In genomic region chr9:19074836-19075235, GRCh38 we compare ENCODE assay signal across 28 cellular contexts. TPM values are rescaled to one million over a fixed set of nuclear protein-coding genes. Genes with fewer than 3 reads are reported as not detected.
A peak's percentile ranks its signal among the peaks of the same experiment; 100 is the strongest.
DNase-seq lines count a peak whose midpoint lies in the region; ATAC-seq, FAIRE-seq and TF ChIP-seq lines count a peak whose summit lies in the region.
"Had no signal": no experiment of that assay in that cellular context is flagged by ENCODE, and none has a peak within 500 bp of the region (broad histone marks: within the 10 kb centered on the region; RNA-seq: fewer than 3 reads in every experiment).

No MANE protein-coding gene starts in this region.

- CTCF ChIA-PET in HepG2 (lab: Yijun Ruan, JAX; ENCODE audit: low intra/inter-chr PET ratio, low total read pairs) = no interaction called here

- H3K4me1 Mint-ChIP-seq in activated T-helper 2 cell treated with anti-CD3 and anti-CD28 coated beads, Interferon-gamma antibody, Interleukin-2, Interleukin-4, amounts not matched to agents 10 μg/mL and 5 μg/mL and 100 μg/mL, durations not matched to agents 14 hours and 24 hours and 36 hours (ENCODE audit: low read depth) = peaks cover 4% of the 10 kb centered on the region
- H3K4me1 Mint-ChIP-seq: mesothelial cell of epicardium had no signal

- TF ChIP-seq RAD21 in HepG2 (CRISPR knock-in tag; IDR thresholded peaks at IDR 0.05) = no peak

- H3K79me2 ChIP-seq in HepG2 (ENCODE audit: insufficient read depth, low read length) = no peaks in the 10 kb centered on the region

- H4K20me1 ChIP-seq in HepG2 (ENCODE audit: insufficient read depth, low read length) = no peaks in the 10 kb centered on the region

- H3K27ac Mint-ChIP-seq in activated T-helper 2 cell treated with anti-CD3 and anti-CD28 coated beads, Interferon-gamma antibody, Interleukin-2, Interleukin-4, amounts not matched to agents 10 μg/mL and 5 μg/mL and 100 μg/mL, durations not matched to agents 14 hours and 24 hours and 36 hours = peak overlapping the region; percentile 1
- H3K27ac Mint-ChIP-seq: activated naive CD4-positive, alpha-beta T cell treated with anti-CD3 and anti-CD28 coated beads for 36 hours; mesothelial cell of epicardium; stimulated activated naive CD8-positive, alpha-beta T cell treated with anti-CD3 and anti-CD28 coated beads, Interleukin-15, amount 100 ng/mL, for 72 hours had no signal

- no peak overlapping the region for H3K4me3 Mint-ChIP-seq in activated T-helper 2 cell treated with anti-CD3 and anti-CD28 coated beads, Interferon-gamma antibody, Interleukin-2, Interleukin-4, amounts not matched to agents 10 μg/mL and 5 μg/mL and 100 μg/mL, durations not matched to agents 14 hours and 24 hours and 36 hours (ENCODE audit: low read depth)
- H3K4me3 Mint-ChIP-seq: activated naive CD4-positive, alpha-beta T cell treated with anti-CD3 and anti-CD28 coated beads for 36 hours; mesothelial cell of epicardium; natural killer cell; stimulated activated naive CD8-positive, alpha-beta T cell treated with anti-CD3 and anti-CD28 coated beads, Interleukin-15, amount 100 ng/mL, for 72 hours had no signal

- no peak overlapping the region for H3K4me3 ChIP-seq in HepG2 (replicated peaks in 1 of 3; ENCODE audit: insufficient read depth in 1 of 3, low read depth in 2 of 3, low read length in 3 of 3)
- no peak overlapping the region for H3K4me3 ChIP-seq in right lobe of liver
- H3K4me3 ChIP-seq: tibial artery had no signal

- no peak for TF ChIP-seq CTCF in HepG2 (CRISPR knock-in tag; IDR thresholded peaks at IDR 0.05)
- no peak for TF ChIP-seq CTCF in right lobe of liver (IDR thresholded peaks at IDR 0.05)

- H2AFZ ChIP-seq in HepG2 (ENCODE audit: low read length) = no peak overlapping the region

- H3K27me3 ChIP-seq in HepG2 (ENCODE audit: control insufficient read depth in 1 of 2, insufficient read depth in 2 of 2, low read length in 2 of 2) = no peaks in the 10 kb centered on the region
- no peaks in the 10 kb centered on the region for H3K27me3 ChIP-seq in right lobe of liver
- H3K27me3 ChIP-seq: tibial artery had no signal

- in situ Hi-C loops in HepG2 (cut with HindIII; ENCODE audit: extremely low pct_ligation_motif_present, low pct_unique_long_range_greater_than_20kb) = loop anchor here (25.0 kb wide), 1 partner anchor 287 kb away; no protein-coding TSS in a partner anchor

- ATAC-seq in HepG2 (peak; percentile 35; the same call in 1 of the 3 replicates), right lobe of liver (no peak), GM21381 (IDR thresholded peaks at IDR 0.05; ENCODE audit: unreplicated experiment) (no peak)
- ATAC-seq: left lobe of liver; natural killer cell; right cardiac atrium; stimulated activated naive CD8-positive, alpha-beta T cell treated with anti-CD3 and anti-CD28 coated beads, Interleukin-15, amount 100 ng/mL, for 72 hours had no signal

- H3K9me3 ChIP-seq in HepG2 (ENCODE audit: low read length) (no peaks in the 10 kb centered on the region), right lobe of liver (no peaks in the 10 kb centered on the region)
- H3K9me3 ChIP-seq: tibial artery had no signal

- intact Hi-C loops in HepG2 (cut with micrococcal nuclease; ENCODE audit: unreplicated experiment) = no loop called here
- intact Hi-C loops in right lobe of liver (cut with DNase I) = no loop called here
- intact Hi-C loops in activated T-helper 2 cell treated with anti-CD3 and anti-CD28 coated beads, Interferon-gamma antibody, Interleukin-2, Interleukin-4, amounts not matched to agents 10 μg/mL and 5 μg/mL and 100 μg/mL, durations not matched to agents 14 hours and 24 hours and 36 hours (cut with micrococcal nuclease) = no loop called here

- TF ChIP-seq EP300 in HepG2 (IDR thresholded peaks at IDR 0.05; ENCODE audit: low read depth in 2 of 2, low read length in 2 of 2) (no peak), HepG2 (CRISPR knock-in tag; IDR thresholded peaks at IDR 0.05; ENCODE audit: borderline replicate concordance) (no peak)

- POLR2A ChIA-PET in HepG2 (lab: Yijun Ruan, JAX) = no interaction called here

- peaks cover 73% of the 10 kb centered on the region for H3K36me3 Mint-ChIP-seq in activated T-helper 2 cell treated with anti-CD3 and anti-CD28 coated beads, Interferon-gamma antibody, Interleukin-2, Interleukin-4, amounts not matched to agents 10 μg/mL and 5 μg/mL and 100 μg/mL, durations not matched to agents 14 hours and 24 hours and 36 hours (ENCODE audit: low read depth)

- H3K27me3 Mint-ChIP-seq in activated T-helper 2 cell treated with anti-CD3 and anti-CD28 coated beads, Interferon-gamma antibody, Interleukin-2, Interleukin-4, amounts not matched to agents 10 μg/mL and 5 μg/mL and 100 μg/mL, durations not matched to agents 14 hours and 24 hours and 36 hours (ENCODE audit: low read depth) = no peaks in the 10 kb centered on the region
- H3K27me3 Mint-ChIP-seq: stimulated activated naive CD8-positive, alpha-beta T cell treated with anti-CD3 and anti-CD28 coated beads, Interleukin-15, amount 100 ng/mL, for 72 hours had no signal

- no peak overlapping the region for H3K9ac ChIP-seq in HepG2 (ENCODE audit: insufficient read depth, low read depth, low read length)

- WGBS in HepG2 (ENCODE audit: low lambda C conversion rate) = 71% methylated on average over 1 of the region's 1 CpG
- 92% methylated on average over 1 of the region's 1 CpG for WGBS in right lobe of liver (ENCODE audit: insufficient coverage, low coverage, low lambda C conversion rate, missing lambda C conversion rate)

- FAIRE-seq in HepG2 (lab: Jason Lieb, UNC) = no peak
- FAIRE-seq: GM19239 had no signal

- no peaks in the 10 kb centered on the region for H3K9me3 Mint-ChIP-seq in activated T-helper 2 cell treated with anti-CD3 and anti-CD28 coated beads, Interferon-gamma antibody, Interleukin-2, Interleukin-4, amounts not matched to agents 10 μg/mL and 5 μg/mL and 100 μg/mL, durations not matched to agents 14 hours and 24 hours and 36 hours
- H3K9me3 Mint-ChIP-seq: activated naive CD4-positive, alpha-beta T cell treated with anti-CD3 and anti-CD28 coated beads for 36 hours; natural killer cell; stimulated activated naive CD8-positive, alpha-beta T cell treated with anti-CD3 and anti-CD28 coated beads, Interleukin-15, amount 100 ng/mL, for 72 hours had no signal

- H3K4me1 ChIP-seq in HepG2 (ENCODE audit: insufficient read depth, low read length) = peaks cover 15% of the 10 kb centered on the region
- H3K4me1 ChIP-seq in right lobe of liver = no peaks in the 10 kb centered on the region
- H3K4me1 ChIP-seq: tibial artery had no signal

- H3K36me3 ChIP-seq in HepG2 (replicated peaks in 1 of 2; ENCODE audit: control insufficient read depth in 1 of 2, insufficient read depth in 2 of 2, low read length in 2 of 2) (peaks cover 12 to 43% of the 10 kb centered on the region in 2 experiments), right lobe of liver (peaks cover 0 to 33% (median 10%) of the 10 kb centered on the region in 4 donors)

- DNase-seq in HepG2 (ENCODE audit: low spot score) (peak; percentile 36), right lobe of liver (no peak), epithelial cell of prostate (ENCODE audit: low read depth, low spot score) (peak; percentile 20), NCI-H2029 treated with DMSO at 0.1 percent for 48 hours (lab: John Stamatoyannopoulos, UW) (no peak), NCI-H510A (lab: John Stamatoyannopoulos, UW) (no peak), NCI-H446 treated with DMSO at 0.1 percent for 48 hours (lab: John Stamatoyannopoulos, UW) (no peak)
- no peak for DNase-seq in activated T-helper 2 cell treated with anti-CD3 and anti-CD28 coated beads, Interferon-gamma antibody, Interleukin-2, Interleukin-4, amounts not matched to agents 10 μg/mL and 5 μg/mL and 100 μg/mL, durations not matched to agents 14 hours and 24 hours and 36 hours (ENCODE audit: low spot score)
- DNase-seq: activated CD4-positive, alpha-beta T cell treated with anti-CD3 and anti-CD28 coated beads for 1 hour; activated naive CD4-positive, alpha-beta T cell treated with anti-CD3 and anti-CD28 coated beads for 36 hours; activated T-cell treated with anti-CD3 and anti-CD28 coated beads, Interleukin-2, amount 50 U/mL, for 1 hour; aorta; cerebellar nuclear complex; COR-L47; effector CD8-positive, alpha-beta T cell; natural killer cell; NCI-H1105; NCI-H526 treated with DMSO at 0.1 percent for 48 hours; right cardiac atrium; SHP77; stimulated activated naive CD8-positive, alpha-beta T cell treated with anti-CD3 and anti-CD28 coated beads, Interleukin-15, amount 100 ng/mL, for 72 hours; tibial artery had no signal

- H3K27ac ChIP-seq in HepG2 (ENCODE audit: extremely low read length, insufficient read depth, low read length) (no peak overlapping the region), right lobe of liver (no peak overlapping the region), epithelial cell of prostate (peak overlapping the region; percentile 13)
- H3K27ac ChIP-seq: tibial artery had no signal

- TF ChIP-seq POLR2A in HepG2 (IDR thresholded peaks at IDR 0.05; ENCODE audit: insufficient read depth in 1 of 2, low read depth in 2 of 2, low read length in 2 of 2) (no peak), right lobe of liver (IDR thresholded peaks at IDR 0.05) (no peak)

- no peak overlapping the region for H3K4me2 ChIP-seq in HepG2 (ENCODE audit: low read depth, low read length)

- BruUV-seq in HepG2 (replicated peaks; lab: Mats Ljungman, UMichigan) = TSS peak; percentile 19

RNA-seq across cellular contexts. Expression of gene RRAGA, which starts 25.6 kb away (rescaled TPM):
- 37.5 and 56.9 TPM in 2 replicates for total RNA-seq in HepG2 (2016; rRNA removed; fragmentation: Illumina TruSeq; extraction: Trizol)
- total RNA-seq in HepG2 (2016; cell fraction: cytosol; rRNA removed; fragmentation: Illumina TruSeq; extraction: Trizol; ENCODE audit: low read depth) = 6.6 and 6.8 TPM in 2 replicates
- 38.7 and 57.2 TPM in 2 replicates for total RNA-seq in HepG2 (2016; cell fraction: insoluble cytoplasmic fraction; rRNA removed; fragmentation: Illumina TruSeq; extraction: Trizol)
- 18.8 and 19.2 TPM in 2 replicates for total RNA-seq in HepG2 (2016; cell fraction: membrane; rRNA removed; fragmentation: Illumina TruSeq; extraction: Trizol)
- 22.5 and 23.0 TPM in 2 replicates for total RNA-seq in HepG2 (2016; cell fraction: nucleus; rRNA removed; fragmentation: Illumina TruSeq; extraction: Trizol)
- polyA plus RNA-seq in HepG2 (2011; rRNA removed) = 81.5 and 118 TPM in 2 replicates
- 92.8 and 95.4 TPM in 2 replicates for polyA plus RNA-seq in HepG2 (2011; cell fraction: cytosol; rRNA removed)
- polyA plus RNA-seq in HepG2 (2011; cell fraction: nucleus; rRNA removed) = 23.1 and 24.7 TPM in 2 replicates
- 56.3 and 67.6 TPM in 2 replicates for polyA plus RNA-seq in HepG2 (2012)
- 7.6 and 7.7 TPM in 2 replicates for polyA plus RNA-seq in HepG2 (2016; cell fraction: cytosol; fragmentation: Illumina TruSeq; extraction: Trizol; ENCODE audit: low read depth)
- 108 TPM in 2 replicates for polyA plus RNA-seq in HepG2 (2016; cell fraction: insoluble cytoplasmic fraction; fragmentation: Illumina TruSeq; extraction: Trizol; ENCODE audit: low read depth)
- polyA plus RNA-seq in HepG2 (2016; cell fraction: membrane; fragmentation: Illumina TruSeq; extraction: Trizol; ENCODE audit: low read depth) = 15.3 and 17.5 TPM in 2 replicates
- 47.7 and 50.3 TPM in 2 replicates for polyA plus RNA-seq in HepG2 (2016; cell fraction: nucleus; fragmentation: Illumina TruSeq; extraction: Trizol; ENCODE audit: insufficient read depth, low read depth)
- 51.0 and 104 TPM in 2 replicates for polyA minus RNA-seq in HepG2 (2011; rRNA and poly(A)+ RNA removed; ENCODE audit: low replicate concordance)
- 52.6 and 58.3 TPM in 2 replicates for polyA minus RNA-seq in HepG2 (2011; cell fraction: cytosol; rRNA and poly(A)+ RNA removed)
- 32.3 and 32.6 TPM in 2 replicates for polyA minus RNA-seq in HepG2 (2011; cell fraction: nucleus; rRNA and poly(A)+ RNA removed)
- total RNA-seq in right lobe of liver = 10 to 100 TPM; 34.3 to 47.0 (median 38.9) TPM
- total RNA-seq in activated T-helper 2 cell treated with anti-CD3 and anti-CD28 coated beads, Interferon-gamma antibody, Interleukin-2, Interleukin-4, amounts not matched to agents 10 μg/mL and 5 μg/mL and 100 μg/mL, durations not matched to agents 14 hours and 24 hours and 36 hours = 60.8 and 64.6 TPM in 2 replicates

RNA-seq across cellular contexts. Expression of gene HAUS6, which starts 27.9 kb away (rescaled TPM):
- total RNA-seq in HepG2 (2016; rRNA removed; fragmentation: Illumina TruSeq; extraction: Trizol) = 31.1 and 51.3 TPM in 2 replicates
- total RNA-seq in HepG2 (2016; cell fraction: cytosol; rRNA removed; fragmentation: Illumina TruSeq; extraction: Trizol; ENCODE audit: low read depth) = 8.8 and 9.4 TPM in 2 replicates
- 28.3 and 49.0 TPM in 2 replicates for total RNA-seq in HepG2 (2016; cell fraction: insoluble cytoplasmic fraction; rRNA removed; fragmentation: Illumina TruSeq; extraction: Trizol)
- 13.2 and 16.4 TPM in 2 replicates for total RNA-seq in HepG2 (2016; cell fraction: membrane; rRNA removed; fragmentation: Illumina TruSeq; extraction: Trizol)
- 28.7 and 30.6 TPM in 2 replicates for total RNA-seq in HepG2 (2016; cell fraction: nucleus; rRNA removed; fragmentation: Illumina TruSeq; extraction: Trizol)
- 6.2 and 9.8 TPM in 2 replicates for polyA plus RNA-seq in HepG2 (2011; rRNA removed)
- polyA plus RNA-seq in HepG2 (2011; cell fraction: cytosol; rRNA removed) = 3.9 and 4.5 TPM in 2 replicates
- polyA plus RNA-seq in HepG2 (2011; cell fraction: nucleus; rRNA removed) = 5.5 and 6.2 TPM in 2 replicates
- polyA plus RNA-seq in HepG2 (2012) = 8.1 and 13.3 TPM in 2 replicates
- 0.77 and 1.1 TPM in 2 replicates for polyA plus RNA-seq in HepG2 (2016; cell fraction: cytosol; fragmentation: Illumina TruSeq; extraction: Trizol; ENCODE audit: low read depth)
- polyA plus RNA-seq in HepG2 (2016; cell fraction: insoluble cytoplasmic fraction; fragmentation: Illumina TruSeq; extraction: Trizol; ENCODE audit: low read depth) = 25.0 and 27.9 TPM in 2 replicates
- 3.1 and 3.4 TPM in 2 replicates for polyA plus RNA-seq in HepG2 (2016; cell fraction: membrane; fragmentation: Illumina TruSeq; extraction: Trizol; ENCODE audit: low read depth)
- 36.4 and 41.0 TPM in 2 replicates for polyA plus RNA-seq in HepG2 (2016; cell fraction: nucleus; fragmentation: Illumina TruSeq; extraction: Trizol; ENCODE audit: insufficient read depth, low read depth)
- 10.4 and 16.3 TPM in 2 replicates for polyA minus RNA-seq in HepG2 (2011; rRNA and poly(A)+ RNA removed; ENCODE audit: low replicate concordance)
- polyA minus RNA-seq in HepG2 (2011; cell fraction: cytosol; rRNA and poly(A)+ RNA removed) = 9.9 and 12.0 TPM in 2 replicates
- polyA minus RNA-seq in HepG2 (2011; cell fraction: nucleus; rRNA and poly(A)+ RNA removed) = 21.0 and 21.8 TPM in 2 replicates
- total RNA-seq in right lobe of liver = 1 to 10 TPM; 2.9 to 8.1 (median 4.3) TPM
- total RNA-seq in activated T-helper 2 cell treated with anti-CD3 and anti-CD28 coated beads, Interferon-gamma antibody, Interleukin-2, Interleukin-4, amounts not matched to agents 10 μg/mL and 5 μg/mL and 100 μg/mL, durations not matched to agents 14 hours and 24 hours and 36 hours = 28.3 and 31.6 TPM in 2 replicates

RNA-seq across cellular contexts. Expression of gene SAXO1, which starts 41.8 kb away (rescaled TPM):
- total RNA-seq in HepG2 (2016; rRNA removed; fragmentation: Illumina TruSeq; extraction: Trizol) = not detected in 2 replicates
- total RNA-seq in HepG2 (2016; cell fraction: cytosol; rRNA removed; fragmentation: Illumina TruSeq; extraction: Trizol; ENCODE audit: low read depth) = not detected in 2 replicates
- not detected in 2 replicates for total RNA-seq in HepG2 (2016; cell fraction: insoluble cytoplasmic fraction; rRNA removed; fragmentation: Illumina TruSeq; extraction: Trizol)
- total RNA-seq in HepG2 (2016; cell fraction: membrane; rRNA removed; fragmentation: Illumina TruSeq; extraction: Trizol) = 0.03 TPM in 1 of 2 replicates, not detected in the other
- total RNA-seq in HepG2 (2016; cell fraction: nucleus; rRNA removed; fragmentation: Illumina TruSeq; extraction: Trizol) = not detected in 2 replicates
- polyA plus RNA-seq in HepG2 (2011; rRNA removed) = not detected in 2 replicates
- polyA plus RNA-seq in HepG2 (2011; cell fraction: cytosol; rRNA removed) = 0.04 TPM in 1 of 2 replicates, not detected in the other
- 0.07 and 0.29 TPM in 2 replicates for polyA plus RNA-seq in HepG2 (2011; cell fraction: nucleus; rRNA removed)
- not detected in 2 replicates for polyA plus RNA-seq in HepG2 (2012)
- polyA plus RNA-seq in HepG2 (2016; cell fraction: cytosol; fragmentation: Illumina TruSeq; extraction: Trizol; ENCODE audit: low read depth) = not detected in 2 replicates
- polyA plus RNA-seq in HepG2 (2016; cell fraction: insoluble cytoplasmic fraction; fragmentation: Illumina TruSeq; extraction: Trizol; ENCODE audit: low read depth) = not detected in 2 replicates
- polyA plus RNA-seq in HepG2 (2016; cell fraction: membrane; fragmentation: Illumina TruSeq; extraction: Trizol; ENCODE audit: low read depth) = not detected in 2 replicates
- polyA plus RNA-seq in HepG2 (2016; cell fraction: nucleus; fragmentation: Illumina TruSeq; extraction: Trizol; ENCODE audit: insufficient read depth, low read depth) = not detected in 2 replicates
- polyA minus RNA-seq in HepG2 (2011; rRNA and poly(A)+ RNA removed; ENCODE audit: low replicate concordance) = 0.02 TPM in 1 of 2 replicates, not detected in the other
- not detected in 2 replicates for polyA minus RNA-seq in HepG2 (2011; cell fraction: cytosol; rRNA and poly(A)+ RNA removed)
- 0.13 and 0.37 TPM in 2 replicates for polyA minus RNA-seq in HepG2 (2011; cell fraction: nucleus; rRNA and poly(A)+ RNA removed)
- total RNA-seq in right lobe of liver = under 1 TPM in 1 of 6 experiments, not detected in 5; 0.15 TPM
- total RNA-seq in activated T-helper 2 cell treated with anti-CD3 and anti-CD28 coated beads, Interferon-gamma antibody, Interleukin-2, Interleukin-4, amounts not matched to agents 10 μg/mL and 5 μg/mL and 100 μg/mL, durations not matched to agents 14 hours and 24 hours and 36 hours = not detected in 2 replicates
- total RNA-seq: A172; activated naive CD4-positive, alpha-beta T cell treated with anti-CD3 and anti-CD28 coated beads for 36 hours; left lobe of liver; osteocyte; right cardiac atrium had no signal
- polyA plus RNA-seq: aorta, BJ, right cardiac atrium had no signal

RNA-seq across cellular contexts. Expression of gene PLIN2, which starts 52.5 kb away (rescaled TPM):
- total RNA-seq in HepG2 (2016; rRNA removed; fragmentation: Illumina TruSeq; extraction: Trizol) (173 and 246 TPM in 2 replicates), right lobe of liver (1,000 to 10,000 TPM in 2 of 6 experiments, 100 to 1,000 TPM in 4; 151 to 2,070 (median 532) TPM)
- 50.1 and 56.5 TPM in 2 replicates for total RNA-seq in HepG2 (2016; cell fraction: cytosol; rRNA removed; fragmentation: Illumina TruSeq; extraction: Trizol; ENCODE audit: low read depth)
- total RNA-seq in HepG2 (2016; cell fraction: insoluble cytoplasmic fraction; rRNA removed; fragmentation: Illumina TruSeq; extraction: Trizol) = 166 and 239 TPM in 2 replicates
- 84.9 and 96.5 TPM in 2 replicates for total RNA-seq in HepG2 (2016; cell fraction: membrane; rRNA removed; fragmentation: Illumina TruSeq; extraction: Trizol)
- 91.2 and 93.1 TPM in 2 replicates for total RNA-seq in HepG2 (2016; cell fraction: nucleus; rRNA removed; fragmentation: Illumina TruSeq; extraction: Trizol)
- 822 and 951 TPM in 2 replicates for polyA plus RNA-seq in HepG2 (2011; rRNA removed)
- 1,188 and 1,378 TPM in 2 replicates for polyA plus RNA-seq in HepG2 (2011; cell fraction: cytosol; rRNA removed)
- polyA plus RNA-seq in HepG2 (2011; cell fraction: nucleus; rRNA removed) = 444 and 605 TPM in 2 replicates
- 656 and 669 TPM in 2 replicates for polyA plus RNA-seq in HepG2 (2012)
- polyA plus RNA-seq in HepG2 (2016; cell fraction: cytosol; fragmentation: Illumina TruSeq; extraction: Trizol; ENCODE audit: low read depth) = 43.1 and 46.9 TPM in 2 replicates
- 237 and 238 TPM in 2 replicates for polyA plus RNA-seq in HepG2 (2016; cell fraction: insoluble cytoplasmic fraction; fragmentation: Illumina TruSeq; extraction: Trizol; ENCODE audit: low read depth)
- 58.7 and 59.1 TPM in 2 replicates for polyA plus RNA-seq in HepG2 (2016; cell fraction: membrane; fragmentation: Illumina TruSeq; extraction: Trizol; ENCODE audit: low read depth)
- polyA plus RNA-seq in HepG2 (2016; cell fraction: nucleus; fragmentation: Illumina TruSeq; extraction: Trizol; ENCODE audit: insufficient read depth, low read depth) = 110 and 124 TPM in 2 replicates
- 19.7 and 3,602 TPM in 2 replicates for polyA minus RNA-seq in HepG2 (2011; rRNA and poly(A)+ RNA removed; ENCODE audit: low replicate concordance)
- polyA minus RNA-seq in HepG2 (2011; cell fraction: cytosol; rRNA and poly(A)+ RNA removed) = 634 and 723 TPM in 2 replicates
- 230 and 413 TPM in 2 replicates for polyA minus RNA-seq in HepG2 (2011; cell fraction: nucleus; rRNA and poly(A)+ RNA removed)
- 77.2 and 77.9 TPM in 2 replicates for total RNA-seq in activated T-helper 2 cell treated with anti-CD3 and anti-CD28 coated beads, Interferon-gamma antibody, Interleukin-2, Interleukin-4, amounts not matched to agents 10 μg/mL and 5 μg/mL and 100 μg/mL, durations not matched to agents 14 hours and 24 hours and 36 hours
- total RNA-seq: A172 had no signal

Comparison
In these comparisons a context has a peak if more than half of its experiments do, and no peak if none do; other contexts are left out.
1. DNase-seq: peak in HepG2 (single experiment) and epithelial cell of prostate (single experiment); none in right lobe of liver (0 of 3), activated T-helper 2 cell treated with anti-CD3 and anti-CD28 coated beads, Interferon-gamma antibody, Interleukin-2, Interleukin-4, amounts not matched to agents 10 μg/mL and 5 μg/mL and 100 μg/mL, durations not matched to agents 14 hours and 24 hours and 36 hours (single experiment), NCI-H2029 treated with DMSO at 0.1 percent for 48 hours (single experiment), NCI-H510A (single experiment) and NCI-H446 treated with DMSO at 0.1 percent for 48 hours (single experiment).